Comparison of ENCODE assay signal across 30 cellular contexts in the genomic region with DNA sequence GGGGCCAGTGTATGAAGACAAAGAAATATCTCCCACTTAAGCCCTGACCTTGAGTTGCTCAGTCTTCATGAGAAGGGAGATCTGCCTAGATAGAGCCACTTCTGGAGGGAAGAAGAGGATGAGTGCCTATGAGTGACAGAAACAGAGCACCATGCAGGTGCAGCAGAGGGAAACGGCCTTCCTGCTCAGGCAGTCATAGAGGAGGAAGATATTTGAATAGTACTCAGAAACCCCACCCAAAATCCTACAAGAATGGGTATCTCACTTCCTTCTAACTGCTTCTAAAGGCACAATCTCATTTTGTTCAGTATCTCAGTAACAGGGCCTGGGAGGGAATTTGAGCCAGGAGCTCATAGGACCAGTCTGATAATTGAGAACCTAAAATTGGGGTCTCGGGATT.
"Had no signal": no experiment of that assay in that cellular context is flagged by ENCODE, and none has a peak within 500 bp of the region (broad histone marks: within the 10 kb centered on the region; RNA-seq: fewer than 3 reads in every experiment).

No MANE protein-coding gene starts in this region.

- H3K4me3 ChIP-seq: ascending aorta, cardiac muscle cell, coronary artery, dorsolateral prefrontal cortex, gastrocnemius medialis, mucosa of descending colon, spleen, testis, transverse colon had no signal

- H3K36me3 Mint-ChIP-seq: activated naive CD8-positive, alpha-beta T cell treated with anti-CD3 and anti-CD28 coated beads for 36 hours; brain; natural killer cell treated with Interleukin-12 subunit alpha and Interleukin-12 subunit beta and Interleukin-15 and Interleukin-18, amount 100 ng/mL, for 72 hours had no signal

- DNase-seq: activated CD4-positive, alpha-beta T cell treated with anti-CD3 and anti-CD28 coated beads for 48 hours; activated CD4-positive, alpha-beta T cell treated with anti-CD3 and anti-CD28 coated beads, Interleukin-2, amount 50 U/mL, for 48 hours; activated CD8-positive, alpha-beta memory T cell treated with anti-CD3 and anti-CD28 coated beads for 24 hours; activated effector memory CD4-positive, alpha-beta T cell treated with anti-CD3 and anti-CD28 coated beads, Interleukin-2, amount 50 U/mL, for 16 hours; activated naive CD4-positive, alpha-beta T cell treated with anti-CD3 and anti-CD28 coated beads for 36 hours; activated naive CD8-positive, alpha-beta T cell treated with anti-CD3 and anti-CD28 coated beads for 36 hours; dorsolateral prefrontal cortex; effector memory CD4-positive, alpha-beta T cell; gastrocnemius medialis; head of caudate nucleus; hippocampal formation; left cardiac atrium; left ventricle myocardium superior; mucosa of descending colon; posterior cingulate gyrus; right cardiac atrium; spleen; stimulated activated CD4-positive, alpha-beta T cell treated with anti-CD3 and anti-CD28 coated beads, Interleukin-2, amount 100 ng/mL, for 48 hours; stimulated activated naive CD8-positive, alpha-beta T cell treated with anti-CD3 and anti-CD28 coated beads, Interleukin-15, Interleukin-2, amounts not matched to agents 100 U/mL and 50 U/mL, for 24 hours; T-helper 9 cell; testis; transverse colon; WERI-Rb-1 had no signal

- ATAC-seq: activated CD4-positive, CD25-positive, alpha-beta regulatory T cell treated with anti-CD3 and anti-CD28 coated beads, Interleukin-2, amount 50 U/mL, for 24 hours; gastrocnemius medialis; left cardiac atrium; left ventricle myocardium superior; mucosa of descending colon; natural killer cell treated with Interleukin-12 subunit alpha and Interleukin-12 subunit beta and Interleukin-15 and Interleukin-18, amount 100 ng/mL, for 72 hours; right cardiac atrium; stimulated activated naive CD8-positive, alpha-beta T cell treated with anti-CD3 and anti-CD28 coated beads, Interleukin-15, Interleukin-2, amounts not matched to agents 100 U/mL and 50 U/mL, for 24 hours had no signal

- H3K9me3 ChIP-seq: ascending aorta, gastrocnemius medialis, mucosa of descending colon, spleen, testis, transverse colon had no signal

- H3K27ac Mint-ChIP-seq: activated naive CD4-positive, alpha-beta T cell treated with anti-CD3 and anti-CD28 coated beads for 36 hours; activated naive CD8-positive, alpha-beta T cell treated with anti-CD3 and anti-CD28 coated beads for 36 hours; activated T-helper 1 cell treated with anti-CD3 and anti-CD28 coated beads, Interleukin-12 subunit alpha, Interleukin-12 subunit beta, Interleukin-2, Interleukin-4 antibody, amounts not matched to agents 30 ng/mL and 10 ng/mL and 1 ng/mL, durations not matched to agents 14 hours and 24 hours and 36 hours; brain; natural killer cell treated with Interleukin-12 subunit alpha and Interleukin-12 subunit beta and Interleukin-15 and Interleukin-18, amount 100 ng/mL, for 72 hours had no signal

- H3K4me3 Mint-ChIP-seq: activated naive CD4-positive, alpha-beta T cell treated with anti-CD3 and anti-CD28 coated beads for 36 hours; activated naive CD8-positive, alpha-beta T cell treated with anti-CD3 and anti-CD28 coated beads for 36 hours; activated T-helper 1 cell treated with anti-CD3 and anti-CD28 coated beads, Interleukin-12 subunit alpha, Interleukin-12 subunit beta, Interleukin-2, Interleukin-4 antibody, amounts not matched to agents 30 ng/mL and 10 ng/mL and 1 ng/mL, durations not matched to agents 14 hours and 24 hours and 36 hours; brain; natural killer cell treated with Interleukin-12 subunit alpha and Interleukin-12 subunit beta and Interleukin-15 and Interleukin-18, amount 100 ng/mL, for 72 hours had no signal

- H3K4me1 Mint-ChIP-seq: activated naive CD8-positive, alpha-beta T cell treated with anti-CD3 and anti-CD28 coated beads for 36 hours had no signal
